Comparison of ENCODE assay signal across 10 cellular contexts in the genomic region with DNA sequence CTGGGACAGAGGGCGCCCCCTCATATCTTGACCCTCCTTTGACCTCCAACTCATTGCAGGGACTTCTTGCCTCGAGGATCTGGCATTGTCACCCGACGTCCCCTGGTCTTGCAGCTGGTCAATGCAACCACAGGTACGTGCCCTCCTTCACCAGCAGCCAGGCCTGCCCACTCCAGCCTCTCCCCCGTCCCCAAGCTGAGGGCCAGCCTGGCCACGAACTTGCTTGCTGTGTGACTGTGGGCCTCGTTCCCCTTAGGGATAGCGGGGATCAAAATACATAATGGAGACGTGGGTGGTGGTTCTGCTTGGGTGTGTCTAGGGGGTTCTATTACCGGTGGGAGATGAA. TPM values are rescaled to one million over a fixed set of nuclear protein-coding genes. Genes with fewer than 3 reads are reported as not detected.
DNase-seq lines count a peak whose midpoint lies in the region; ATAC-seq and TF ChIP-seq lines count a peak whose summit lies in the region.
"Had no signal": no experiment of that assay in that cellular context is flagged by ENCODE, and none has a peak within 500 bp of the region (broad histone marks: within the 10 kb centered on the region; RNA-seq: fewer than 3 reads in every experiment).

No MANE protein-coding gene starts in this region.

- no peaks in the 10 kb centered on the region for H3K79me2 ChIP-seq in osteoblast (ENCODE audit: insufficient read depth, low read length)

- H3K4me3 ChIP-seq in CD4-positive, alpha-beta memory T cell (ENCODE audit: low read length in 2 of 2) = peak overlapping the region; percentile 31 to 39
- peak overlapping the region; percentile 20 to 55 (median 41) for H3K4me3 ChIP-seq in Peyer's patch
- H3K4me3 ChIP-seq in endocrine pancreas (ENCODE audit: control insufficient read depth, insufficient read depth, low read length) = no peak overlapping the region
- peak overlapping the region; percentile 29 for H3K4me3 ChIP-seq in osteoblast (ENCODE audit: insufficient read depth, low read length)
- H3K4me3 ChIP-seq: MG63 had no signal

- H3K4me2 ChIP-seq in osteoblast (ENCODE audit: insufficient read depth, low read length) = peak overlapping the region; percentile 56

- POLR2A ChIA-PET in CD4-positive, alpha-beta memory T cell (lab: Charles Lee; ENCODE audit: partially characterized antibody) = interaction anchor here (1.0 to 1.7 kb wide), 3 partner anchors 32 to 59 kb away, joined by 4 to 13 read pairs (median 8); a partner anchor contains a TSS
- POLR2A ChIA-PET in GM10248 (lab: Yijun Ruan, JAX) = interaction anchor here (0.6 kb wide), 1 partner anchor 27 kb away, joined by 3 read pairs; no protein-coding TSS in a partner anchor

- CTCF ChIA-PET in CD4-positive, alpha-beta memory T cell (lab: Charles Lee; ENCODE audit: partially characterized antibody) = interaction anchor here (2.0 kb wide), 1 partner anchor 27 kb away, joined by 4 read pairs; no protein-coding TSS in a partner anchor
- CTCF ChIA-PET in GM10248 (lab: Yijun Ruan, JAX) = interaction anchor here (1.1 to 5.0 kb wide), 4 partner anchors 11 to 77 kb away, joined by 3 to 16 read pairs (median 6); a partner anchor contains a TSS

- H3K36me3 ChIP-seq in CD4-positive, alpha-beta memory T cell (ENCODE audit: insufficient read depth, low read length) = no peaks in the 10 kb centered on the region
- no peaks in the 10 kb centered on the region for H3K36me3 ChIP-seq in Peyer's patch
- H3K36me3 ChIP-seq in endocrine pancreas (ENCODE audit: control insufficient read depth, insufficient read depth, low read length) = peaks cover 6% of the 10 kb centered on the region
- H3K36me3 ChIP-seq in osteoblast (ENCODE audit: insufficient read depth, low read length) = no peaks in the 10 kb centered on the region
- H3K36me3 ChIP-seq: MG63 had no signal

- no peaks in the 10 kb centered on the region for H3K27me3 Mint-ChIP-seq in CD4-positive, alpha-beta memory T cell

- no peaks in the 10 kb centered on the region for H3K9me3 Mint-ChIP-seq in CD4-positive, alpha-beta memory T cell

- no peaks in the 10 kb centered on the region for H3K27me3 ChIP-seq in CD4-positive, alpha-beta memory T cell (ENCODE audit: insufficient read depth, low read length)
- no peaks in the 10 kb centered on the region for H3K27me3 ChIP-seq in Peyer's patch
- no peaks in the 10 kb centered on the region for H3K27me3 ChIP-seq in endocrine pancreas (ENCODE audit: control insufficient read depth, insufficient read depth, low read length)
- no peaks in the 10 kb centered on the region for H3K27me3 ChIP-seq in osteoblast (ENCODE audit: insufficient read depth, low read length)
- H3K27me3 ChIP-seq: MG63 had no signal

- H4K20me1 ChIP-seq in osteoblast (ENCODE audit: insufficient read depth, low read length) = peaks cover 3% of the 10 kb centered on the region

- no peak for DNase-seq in CD4-positive, alpha-beta memory T cell
- no peak for DNase-seq in Peyer's patch
- DNase-seq in osteoblast (ENCODE audit: insufficient read length, low spot score, missing footprints) = no peak
- DNase-seq in NCI-H2107 treated with DMSO at 0.1 percent for 48 hours (lab: John Stamatoyannopoulos, UW; ENCODE audit: unreplicated experiment) = no peak
- DNase-seq in GM10248 (ENCODE audit: extremely low spot score) = no peak
- DNase-seq in NCI-H1092 (lab: John Stamatoyannopoulos, UW) = no peak
- DNase-seq: MG63 had no signal

- no peaks in the 10 kb centered on the region for H3K36me3 Mint-ChIP-seq in CD4-positive, alpha-beta memory T cell

- intact Hi-C loops in CD4-positive, alpha-beta memory T cell (cut with micrococcal nuclease) = loop anchor here (1.0 kb wide), 2 partner anchors 15 to 32 kb away; a partner anchor contains a TSS

- no peaks in the 10 kb centered on the region for H3K9me3 ChIP-seq in CD4-positive, alpha-beta memory T cell (ENCODE audit: control insufficient read depth in 1 of 2, low read length in 2 of 2)
- H3K9me3 ChIP-seq in Peyer's patch (no peaks in the 10 kb centered on the region), endocrine pancreas (ENCODE audit: control insufficient read depth, low read length) (no peaks in the 10 kb centered on the region), osteoblast (ENCODE audit: low read depth, low read length) (no peaks in the 10 kb centered on the region)
- H3K9me3 ChIP-seq: MG63 had no signal

- no peak for TF ChIP-seq POLR2A in Peyer's patch (IDR thresholded peaks at IDR 0.05)

- TF ChIP-seq CTCF in Peyer's patch (IDR thresholded peaks at IDR 0.05) (no peak), osteoblast (IDR thresholded peaks at IDR 0.05; ENCODE audit: extremely low read depth, low read depth, low read length) (no peak), GM10248 (IDR thresholded peaks at IDR 0.05; ENCODE audit: control extremely low read depth, extremely low read depth, low read depth, missing control alignments) (no peak)

- peaks cover 15% of the 10 kb centered on the region for H3K4me1 ChIP-seq in CD4-positive, alpha-beta memory T cell (ENCODE audit: insufficient read depth, low read length)
- H3K4me1 ChIP-seq in Peyer's patch (peaks cover 0 to 8% (median 0%) of the 10 kb centered on the region in 4 donors), endocrine pancreas (ENCODE audit: control insufficient read depth, insufficient read depth, low read length) (no peaks in the 10 kb centered on the region), osteoblast (ENCODE audit: insufficient read depth, low read length) (peaks cover 10% of the 10 kb centered on the region)

- peaks cover 7 to 17% (median 12%) of the 10 kb centered on the region in 4 donors for H3K4me1 Mint-ChIP-seq in CD4-positive, alpha-beta memory T cell

- peak overlapping the region in 6 of 7 donors; percentile 54 to 93 (median 79) for H3K27ac Mint-ChIP-seq in CD4-positive, alpha-beta memory T cell

- peak overlapping the region; percentile 63 to 92 (median 82) for H3K4me3 Mint-ChIP-seq in CD4-positive, alpha-beta memory T cell

- no peak for ATAC-seq in GM19467 (IDR thresholded peaks at IDR 0.05; ENCODE audit: unreplicated experiment)

- no peak overlapping the region for H3K27ac ChIP-seq in CD4-positive, alpha-beta memory T cell (ENCODE audit: low read depth, low read length)
- H3K27ac ChIP-seq in Peyer's patch = peak overlapping the region in 3 of 4 donors; percentile 4 to 49 (median 25)
- no peak overlapping the region for H3K27ac ChIP-seq in osteoblast (ENCODE audit: low read depth, low read length)
- H3K27ac ChIP-seq: epithelial cell of prostate had no signal

- peak overlapping the region; percentile 18 for H2AFZ ChIP-seq in osteoblast (ENCODE audit: low read length)

- peak overlapping the region; percentile 63 for H3K9ac ChIP-seq in endocrine pancreas (ENCODE audit: control insufficient read depth, insufficient read depth, low read length)

RNA-seq across cellular contexts. Expression of a gene that starts 15.0 kb away (rescaled TPM):
- total RNA-seq in CD4-positive, alpha-beta memory T cell = 1 to 10 TPM; 1.4 to 2.2 TPM
- polyA plus RNA-seq in CD4-positive, alpha-beta memory T cell = not detected
- total RNA-seq in Peyer's patch = 10 to 100 TPM; 14.5 to 85.8 (median 54.4) TPM
- 3.6 and 6.5 TPM in 2 replicates for total RNA-seq in osteoblast

RNA-seq across cellular contexts. Expression of a gene that starts 26.8 kb away (rescaled TPM):
- 100 to 1,000 TPM; 156 to 165 TPM for total RNA-seq in CD4-positive, alpha-beta memory T cell
- 10 to 100 TPM in 1 of 2 donors, 1 to 10 TPM in 1; 3.1 to 38.9 TPM for polyA plus RNA-seq in CD4-positive, alpha-beta memory T cell
- total RNA-seq in Peyer's patch = 100 to 1,000 TPM in 2 of 4 donors, 10 to 100 TPM in 2; 52.2 to 144 (median 95.3) TPM
- 33.7 and 40.1 TPM in 2 replicates for total RNA-seq in osteoblast

RNA-seq across cellular contexts. Expression of a gene that starts 57.7 kb away (rescaled TPM):
- 10 to 100 TPM; 76.4 to 82.4 TPM for total RNA-seq in CD4-positive, alpha-beta memory T cell
- polyA plus RNA-seq in CD4-positive, alpha-beta memory T cell = 10 to 100 TPM in 1 of 2 donors, 1 to 10 TPM in 1; 1.4 to 10.5 TPM
- 10 to 100 TPM; 45.7 to 96.7 (median 92.5) TPM for total RNA-seq in Peyer's patch
- total RNA-seq in osteoblast = 121 and 137 TPM in 2 replicates

RNA-seq across cellular contexts. Expression of a gene that starts 57.9 kb away (rescaled TPM):
- total RNA-seq in CD4-positive, alpha-beta memory T cell = 10 to 100 TPM; 11.5 to 14.9 TPM
- 10 to 100 TPM; 25.5 to 30.7 TPM for polyA plus RNA-seq in CD4-positive, alpha-beta memory T cell
- total RNA-seq in Peyer's patch (10 to 100 TPM; 18.3 to 27.2 (median 23.5) TPM), osteoblast (19.2 and 20.3 TPM in 2 replicates)

RNA-seq across cellular contexts. Expression of a gene that starts 58.1 kb away (rescaled TPM):
- 10 to 100 TPM; 47.8 to 50.5 TPM for total RNA-seq in CD4-positive, alpha-beta memory T cell
- polyA plus RNA-seq in CD4-positive, alpha-beta memory T cell = 100 to 1,000 TPM; 110 to 136 TPM
- total RNA-seq in Peyer's patch = 10 to 100 TPM; 38.8 to 93.7 (median 70.2) TPM
- 24.5 and 33.3 TPM in 2 replicates for total RNA-seq in osteoblast

Comparison
In these comparisons a context has a peak if more than half of its experiments do, and no peak if none do; other contexts are left out.
1. H3K27ac ChIP-seq: peak in Peyer's patch (3 of 4); none in CD4-positive, alpha-beta memory T cell (single experiment) and osteoblast (single experiment).